8 cellular contexts compared by ENCODE assay signal in genomic region chr11:2305140-2305861, GRCh38. TPM values are rescaled to one million over a fixed set of nuclear protein-coding genes. Genes with fewer than 3 reads are reported as not detected.
DNase-seq lines count a peak whose midpoint lies in the region; ATAC-seq and TF ChIP-seq lines count a peak whose summit lies in the region.

No MANE protein-coding gene starts in this region.

- H3K27me3 Mint-ChIP-seq in MCF 10A (ENCODE audit: insufficient read depth, unreplicated experiment) (no peaks in the 10 kb centered on the region), immature natural killer cell (ENCODE audit: low read depth in 3 of 3) (peaks cover 2 to 11% (median 3%) of the 10 kb centered on the region in 3 donors)

- H3K27ac Mint-ChIP-seq in MCF 10A (ENCODE audit: low read depth, unreplicated experiment) (no peak overlapping the region), immature natural killer cell (peak overlapping the region; percentile 80 to 96 (median 94))

- DNase-seq in GM10266 (ENCODE audit: extremely low spot score) = peak; percentile 84
- peak; percentile 51 for DNase-seq in MV-4-11 (lab: John Stamatoyannopoulos, UW)
- peak; percentile 78 for DNase-seq in WERI-Rb-1
- DNase-seq in MCF 10A (ENCODE audit: unreplicated experiment) = peak; percentile 67
- peak; percentile 79 to 82 (median 81) for DNase-seq in immature natural killer cell
- peak; percentile 59 to 89 for DNase-seq in stimulated activated CD4-positive, alpha-beta T cell treated with anti-CD3 and anti-CD28 coated beads, Interleukin-12 subunit alpha, Interleukin-12 subunit beta, amount 100 ng/mL, for 24 hours (ENCODE audit: low read depth in 2 of 2)

- no peaks in the 10 kb centered on the region for H3K27me3 ChIP-seq in WERI-Rb-1 (ENCODE audit: insufficient read depth, low read depth, severe bottlenecking)

- H3K4me3 Mint-ChIP-seq in MCF 10A (ENCODE audit: unreplicated experiment) (no peak overlapping the region), immature natural killer cell (peak overlapping the region; percentile 86 to 95 (median 91))

- TF ChIP-seq CTCF in GM10266 (IDR thresholded peaks at IDR 0.05; ENCODE audit: control insufficient read depth, insufficient read depth, low read depth, missing control alignments) (peak; percentile 89), WERI-Rb-1 (IDR thresholded peaks at IDR 0.05; ENCODE audit: low read depth, low read length) (peak; percentile 94), MCF 10A (IDR thresholded peaks at IDR 0.05; ENCODE audit: unreplicated experiment) (peak; percentile 77)

- no peak for ATAC-seq in HG03342 (IDR thresholded peaks at IDR 0.05; ENCODE audit: unreplicated experiment)
- ATAC-seq in GM18873 (IDR thresholded peaks at IDR 0.05; ENCODE audit: low FRiP score, unreplicated experiment) = no peak

- no peak overlapping the region for H3K27ac ChIP-seq in WERI-Rb-1

- no peak overlapping the region for H3K4me3 ChIP-seq in WERI-Rb-1 (ENCODE audit: low read depth, low read length)

- H3K9me3 Mint-ChIP-seq in MCF 10A (ENCODE audit: unreplicated experiment) = no peaks in the 10 kb centered on the region
- no peaks in the 10 kb centered on the region for H3K9me3 Mint-ChIP-seq in immature natural killer cell

- H3K4me1 Mint-ChIP-seq in MCF 10A (ENCODE audit: insufficient read depth, unreplicated experiment) = peaks cover 7% of the 10 kb centered on the region
- H3K4me1 Mint-ChIP-seq in immature natural killer cell = peaks cover 40 to 53% of the 10 kb centered on the region in 2 donors

- no TSS peak for BruUV-seq in MCF 10A (replicated peaks; lab: Mats Ljungman, UMichigan)

- H3K9me3 ChIP-seq in WERI-Rb-1 (ENCODE audit: severe bottlenecking) = no peaks in the 10 kb centered on the region

- H3K36me3 ChIP-seq in WERI-Rb-1 = no peaks in the 10 kb centered on the region

- CTCF ChIA-PET in MCF 10A (lab: Yijun Ruan, JAX) = interaction anchor here (0.6 to 10.6 kb wide), 52 partner anchors 8 to 1313 kb away, joined by 3 to 240 read pairs (median 4); partner anchors contain the start of gene TSSC4

- POLR2A ChIA-PET in MCF 10A (lab: Yijun Ruan, JAX) = interaction anchor here (1.0 to 3.1 kb wide), 5 partner anchors 72 to 120 kb away, joined by 3 to 14 read pairs (median 6); partner anchors contain the start of genes CD81 and TSSC4

- intact Hi-C loops in MCF 10A (cut with micrococcal nuclease) = loop anchor here (1.0 kb wide), 2 partner anchors 95 to 114 kb away; partner anchors contain the start of gene TSSC4

- H3K36me3 Mint-ChIP-seq in MCF 10A (ENCODE audit: insufficient read depth, unreplicated experiment) (no peaks in the 10 kb centered on the region), immature natural killer cell (peaks cover 0 to 7% (median 0%) of the 10 kb centered on the region in 3 donors)

RNA-seq across cellular contexts. Expression of gene TSPAN32, which starts 3.5 kb away (rescaled TPM):
- not detected in 2 replicates for total RNA-seq in MCF 10A (2022)
- 100 to 1,000 TPM; 132 to 223 (median 200) TPM for polyA plus RNA-seq in immature natural killer cell

RNA-seq across cellular contexts. Expression of gene C11orf21, which starts 3.6 kb away (rescaled TPM):
- total RNA-seq in MCF 10A (2022) = not detected in 2 replicates
- 10 to 100 TPM; 36.3 to 57.5 (median 36.6) TPM for polyA plus RNA-seq in immature natural killer cell

RNA-seq across cellular contexts. Expression of gene ASCL2, which starts 34.9 kb away (rescaled TPM):
- not detected in 2 replicates for total RNA-seq in MCF 10A (2022)
- polyA plus RNA-seq in immature natural killer cell = 10 to 100 TPM in 2 of 3 donors, 1 to 10 TPM in 1; 9.7 to 60.0 (median 18.2) TPM
